Comparison of ENCODE assay signal across 27 cellular contexts in the genomic region with DNA sequence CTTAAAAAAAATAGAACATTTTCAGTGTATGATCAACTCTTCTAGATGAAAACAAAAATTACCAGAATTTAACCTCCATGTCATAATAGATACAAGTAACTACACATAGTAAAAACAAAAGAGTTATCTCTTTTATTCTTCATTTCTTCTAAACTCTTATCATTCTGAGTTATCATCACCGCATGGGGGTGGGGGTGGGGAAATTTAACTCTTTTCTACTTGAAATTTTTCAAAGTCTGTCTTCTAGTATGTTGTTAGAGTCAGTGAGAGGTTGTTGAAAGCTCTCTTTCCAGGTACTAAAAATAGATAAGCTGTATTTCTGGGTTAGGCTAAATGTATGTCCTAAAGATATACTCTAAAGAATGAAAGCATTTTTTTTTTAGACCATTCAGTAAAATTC.
"Had no signal": no experiment of that assay in that cellular context is flagged by ENCODE, and none has a peak within 500 bp of the region (broad histone marks: within the 10 kb centered on the region; RNA-seq: fewer than 3 reads in every experiment).

No MANE protein-coding gene starts in this region.

- ATAC-seq: effector memory CD8-positive, alpha-beta T cell; left colon; left ventricle myocardium superior; lower lobe of right lung; naive thymus-derived CD8-positive, alpha-beta T cell; psoas muscle; right cardiac atrium; stimulated activated memory B cell treated with anti-CD40 and anti-IgM and Interleukin-4, amounts not matched to agents 10 μg/mL and 1 μg/mL and 100 μg/mL, for 72 hours; stimulated activated naive CD8-positive, alpha-beta T cell treated with anti-CD3 and anti-CD28 coated beads, Interleukin-15, Interleukin-2, amounts not matched to agents 100 U/mL and 50 U/mL, for 24 hours had no signal

- H3K9me3 Mint-ChIP-seq: immature natural killer cell; naive thymus-derived CD8-positive, alpha-beta T cell; nephron progenitor cell; stimulated activated memory B cell treated with anti-CD40 and anti-IgM and Interleukin-4, amounts not matched to agents 10 μg/mL and 1 μg/mL and 100 μg/mL, for 72 hours; type B pancreatic cell had no signal

- H3K4me3 Mint-ChIP-seq: effector memory CD8-positive, alpha-beta T cell; immature natural killer cell; naive thymus-derived CD8-positive, alpha-beta T cell; nephron progenitor cell; stimulated activated memory B cell treated with anti-CD40 and anti-IgM and Interleukin-4, amounts not matched to agents 10 μg/mL and 1 μg/mL and 100 μg/mL, for 72 hours; type B pancreatic cell had no signal

- H3K27ac Mint-ChIP-seq: naive thymus-derived CD8-positive, alpha-beta T cell; stimulated activated memory B cell treated with anti-CD40 and anti-IgM and Interleukin-4, amounts not matched to agents 10 μg/mL and 1 μg/mL and 100 μg/mL, for 72 hours; type B pancreatic cell had no signal

- H3K27me3 Mint-ChIP-seq: effector memory CD8-positive, alpha-beta T cell; stimulated activated memory B cell treated with anti-CD40 and anti-IgM and Interleukin-4, amounts not matched to agents 10 μg/mL and 1 μg/mL and 100 μg/mL, for 72 hours; type B pancreatic cell had no signal

- H3K4me1 Mint-ChIP-seq: naive thymus-derived CD8-positive, alpha-beta T cell; nephron progenitor cell; stimulated activated memory B cell treated with anti-CD40 and anti-IgM and Interleukin-4, amounts not matched to agents 10 μg/mL and 1 μg/mL and 100 μg/mL, for 72 hours had no signal

- H3K36me3 Mint-ChIP-seq: stimulated activated memory B cell treated with anti-CD40 and anti-IgM and Interleukin-4, amounts not matched to agents 10 μg/mL and 1 μg/mL and 100 μg/mL, for 72 hours had no signal

- DNase-seq: cortex of kidney; effector memory CD8-positive, alpha-beta T cell; erythroblast; esophagus squamous epithelium; hypothalamus; immature natural killer cell; islet precursor cell; kidney glomerular epithelial cell; left colon; left ventricle myocardium superior; lower lobe of right lung; naive thymus-derived CD8-positive, alpha-beta T cell; nephron progenitor cell; occipital lobe; ovary; posterior cingulate gyrus; psoas muscle; right cardiac atrium; sigmoid colon; stimulated activated CD4-positive, alpha-beta T cell treated with anti-CD3 and anti-CD28 coated beads, Interleukin-2, amount 100 ng/mL, for 24 hours; stimulated activated CD4-positive, alpha-beta T cell treated with anti-CD3 and anti-CD28 coated beads, Interleukin-4, amount 100 ng/mL, for 24 hours; stimulated activated naive CD8-positive, alpha-beta T cell treated with anti-CD3 and anti-CD28 coated beads, Interleukin-15, Interleukin-2, amounts not matched to agents 100 U/mL and 50 U/mL, for 24 hours; substantia nigra; testis; tibial artery had no signal
